In the genomic region with DNA sequence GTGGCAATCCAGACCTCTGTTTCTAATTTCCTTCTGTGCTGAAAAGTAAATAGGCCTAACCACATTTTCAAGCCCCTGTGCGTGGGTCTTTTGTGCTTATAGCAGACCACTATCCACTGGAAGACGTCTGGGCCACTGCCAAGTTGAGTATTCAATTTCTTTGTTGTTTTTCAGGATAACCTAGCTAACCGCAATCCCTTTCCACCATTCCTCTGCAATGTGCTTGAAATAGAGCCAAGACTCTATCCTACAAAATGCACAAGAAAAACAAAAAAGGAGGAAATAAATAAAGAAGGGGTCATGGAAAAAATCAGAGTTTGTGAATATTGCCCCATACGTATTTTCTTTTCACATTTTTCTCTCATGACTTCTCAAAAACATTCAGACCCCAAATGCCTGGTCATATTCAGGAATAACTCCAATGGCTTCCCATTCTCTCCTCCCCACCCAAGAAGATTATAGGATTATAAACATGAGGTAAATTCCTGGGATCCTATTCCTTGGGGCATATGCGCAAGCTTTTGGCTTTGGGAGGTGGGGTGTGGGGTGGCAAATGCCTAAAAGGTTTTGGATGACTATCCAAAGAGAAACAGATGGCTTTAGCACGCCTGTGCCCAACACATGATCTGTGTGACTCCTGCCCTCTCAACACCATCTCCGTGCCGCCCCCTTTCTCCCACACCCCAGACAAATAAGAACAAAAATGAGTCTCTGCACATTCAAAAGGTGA, we compare ENCODE assay signal across 15 cellular contexts.
DNase-seq lines count a peak whose midpoint lies in the region; ATAC-seq and TF ChIP-seq lines count a peak whose summit lies in the region.
"Had no signal": no experiment of that assay in that cellular context is flagged by ENCODE, and none has a peak within 500 bp of the region (broad histone marks: within the 10 kb centered on the region; RNA-seq: fewer than 3 reads in every experiment).

No MANE protein-coding gene starts in this region.

- no peaks in the 10 kb centered on the region for H4K20me1 ChIP-seq in mammary epithelial cell (ENCODE audit: insufficient read depth, low read length)

- CTCF ChIA-PET in MCF 10A (lab: Yijun Ruan, JAX) (interaction anchor here (0.6 to 0.7 kb wide), 3 partner anchors 9 to 18 kb away, joined by 3 to 4 read pairs (median 4); no protein-coding TSS in a partner anchor), mammary epithelial cell (lab: Charles Lee; ENCODE audit: low non-redundant PET) (no interaction called here)
- CTCF ChIA-PET in CD8-positive, alpha-beta memory T cell (lab: Charles Lee) = interaction anchor here (0.5 kb wide), 1 partner anchor 609 kb away, joined by 3 read pairs; no protein-coding TSS in a partner anchor

- no peaks in the 10 kb centered on the region for H3K36me3 ChIP-seq in mammary epithelial cell (ENCODE audit: insufficient read depth, low read length)
- no peaks in the 10 kb centered on the region for H3K36me3 ChIP-seq in RWPE2 (ENCODE audit: low read depth)
- H3K36me3 ChIP-seq in CD8-positive, alpha-beta memory T cell (ENCODE audit: insufficient read depth, low read length) = no peaks in the 10 kb centered on the region
- H3K36me3 ChIP-seq: ascending aorta, gastroesophageal sphincter, sigmoid colon had no signal

- H3K9me3 ChIP-seq in mammary epithelial cell (replicated peaks; ENCODE audit: insufficient read depth, low read length) (no peaks in the 10 kb centered on the region), RWPE2 (ENCODE audit: severe bottlenecking) (peaks cover 2% of the 10 kb centered on the region)
- no peaks in the 10 kb centered on the region for H3K9me3 ChIP-seq in CD8-positive, alpha-beta memory T cell (ENCODE audit: low read length)
- H3K9me3 ChIP-seq: ascending aorta, gastroesophageal sphincter, sigmoid colon had no signal

- WGBS in mammary epithelial cell (ENCODE audit: low coverage, missing lambda C conversion rate) = 95% methylated on average over 8 of the region's 8 CpGs

- no peak overlapping the region for H3K4me3 Mint-ChIP-seq in MCF 10A (ENCODE audit: unreplicated experiment)
- no peak overlapping the region for H3K4me3 Mint-ChIP-seq in CD8-positive, alpha-beta memory T cell
- H3K4me3 Mint-ChIP-seq: IgD-negative memory B cell had no signal

- no peaks in the 10 kb centered on the region for H3K27me3 ChIP-seq in mammary epithelial cell (ENCODE audit: insufficient read depth, low read length)
- H3K27me3 ChIP-seq in RWPE2 (ENCODE audit: insufficient read depth, poor library complexity, severe bottlenecking) = no peaks in the 10 kb centered on the region
- H3K27me3 ChIP-seq in CD8-positive, alpha-beta memory T cell (ENCODE audit: insufficient read depth, low read length, poor library complexity, severe bottlenecking) = no peaks in the 10 kb centered on the region
- H3K27me3 ChIP-seq: ascending aorta, gastroesophageal sphincter, sigmoid colon had no signal

- dilution Hi-C loops in mammary epithelial cell (cut with HindIII; ENCODE audit: low sequenced_read_pairs) = no loop called here

- no peaks in the 10 kb centered on the region for H3K79me2 ChIP-seq in mammary epithelial cell (ENCODE audit: insufficient read depth, low read length)

- H3K27ac ChIP-seq in mammary epithelial cell (ENCODE audit: insufficient read depth, low read depth, low read length) = no peak overlapping the region
- peak overlapping the region; percentile 20 for H3K27ac ChIP-seq in RWPE2 (ENCODE audit: poor library complexity, severe bottlenecking)
- no peak overlapping the region for H3K27ac ChIP-seq in CD8-positive, alpha-beta memory T cell (ENCODE audit: low read depth, low read length)
- H3K27ac ChIP-seq: ascending aorta, gastroesophageal sphincter, sigmoid colon had no signal

- H3K9me3 Mint-ChIP-seq in MCF 10A (ENCODE audit: unreplicated experiment) = no peaks in the 10 kb centered on the region
- peaks cover 0 to 4% (median 0%) of the 10 kb centered on the region in 5 donors for H3K9me3 Mint-ChIP-seq in CD8-positive, alpha-beta memory T cell

- DNase-seq in MCF 10A (ENCODE audit: unreplicated experiment) (peak; percentile 83), mammary epithelial cell (no peak), RWPE2 (ENCODE audit: low spot score) (no peak), fibroblast of villous mesenchyme (ENCODE audit: low read depth) (peak; percentile 65), NCI-H2081 (lab: John Stamatoyannopoulos, UW) (no peak), middle frontal gyrus (ENCODE audit: extremely low spot score, low spot score) (no peak), NCI-H1930 (lab: John Stamatoyannopoulos, UW) (no peak)
- DNase-seq in CD8-positive, alpha-beta memory T cell = no peak
- DNase-seq: NCI-H526 treated with DMSO at 0.1 percent for 48 hours; sigmoid colon; stimulated activated CD8-positive, alpha-beta memory T cell treated with anti-CD3 and anti-CD28 coated beads, Interleukin-4, amount 100 ng/mL, for 48 hours; T-helper 1 cell had no signal

- H2AFZ ChIP-seq in mammary epithelial cell (ENCODE audit: low read depth, low read length) = no peak overlapping the region

- ATAC-seq in RWPE2 (ENCODE audit: low read depth) = no peak

- no TSS peak for BruUV-seq in MCF 10A (replicated peaks; lab: Mats Ljungman, UMichigan)
- BruUV-seq in mammary epithelial cell (replicated peaks; lab: Mats Ljungman, UMichigan) = no TSS peak

- intact Hi-C loops in MCF 10A (cut with micrococcal nuclease) = no loop called here
- intact Hi-C loops in mammary epithelial cell (cut with micrococcal nuclease) = no loop called here

- H3K27me3 Mint-ChIP-seq in MCF 10A (ENCODE audit: insufficient read depth, unreplicated experiment) = no peaks in the 10 kb centered on the region
- H3K27me3 Mint-ChIP-seq in CD8-positive, alpha-beta memory T cell = peaks cover 6 to 67% of the 10 kb centered on the region in 2 donors

- no peak overlapping the region for H3K27ac Mint-ChIP-seq in MCF 10A (ENCODE audit: low read depth, unreplicated experiment)
- H3K27ac Mint-ChIP-seq in CD8-positive, alpha-beta memory T cell = no peak overlapping the region
- H3K27ac Mint-ChIP-seq: IgD-negative memory B cell had no signal

- no peak overlapping the region for H3K4me3 ChIP-seq in mammary epithelial cell (replicated peaks in 1 of 3; ENCODE audit: insufficient read depth in 1 of 3, low read depth in 2 of 3, low read length in 3 of 3)
- H3K4me3 ChIP-seq in RWPE2 (ENCODE audit: severe bottlenecking) = no peak overlapping the region
- H3K4me3 ChIP-seq in fibroblast of villous mesenchyme (ENCODE audit: low read depth, low read length) = no peak overlapping the region
- no peak overlapping the region for H3K4me3 ChIP-seq in CD8-positive, alpha-beta memory T cell (ENCODE audit: low read length)
- H3K4me3 ChIP-seq: ascending aorta, gastroesophageal sphincter, sigmoid colon had no signal

- TF ChIP-seq CTCF in MCF 10A (IDR thresholded peaks at IDR 0.05; ENCODE audit: unreplicated experiment) (no peak), mammary epithelial cell (conservative IDR thresholded peaks at IDR 0.05 in 1 of 2, IDR thresholded peaks at IDR 0.05 in 1 of 2; ENCODE audit: extremely low read depth in 1 of 2, insufficient read depth in 1 of 2, low read depth in 1 of 2, low read length in 2 of 2) (no peak), RWPE2 (IDR thresholded peaks at IDR 0.05; ENCODE audit: poor library complexity, severe bottlenecking) (no peak), fibroblast of villous mesenchyme (IDR thresholded peaks at IDR 0.05; ENCODE audit: insufficient read depth, low read depth, low read length) (no peak)

- no peaks in the 10 kb centered on the region for H3K36me3 Mint-ChIP-seq in MCF 10A (ENCODE audit: insufficient read depth, unreplicated experiment)
- no peaks in the 10 kb centered on the region for H3K36me3 Mint-ChIP-seq in CD8-positive, alpha-beta memory T cell
- H3K36me3 Mint-ChIP-seq: IgD-negative memory B cell had no signal

- H3K4me1 ChIP-seq in mammary epithelial cell (ENCODE audit: insufficient read depth, low read length) (peaks cover 12% of the 10 kb centered on the region), RWPE2 (ENCODE audit: insufficient read depth, poor library complexity, severe bottlenecking) (peaks cover 28% of the 10 kb centered on the region)
- no peaks in the 10 kb centered on the region for H3K4me1 ChIP-seq in CD8-positive, alpha-beta memory T cell (ENCODE audit: insufficient read depth, low read length)

- peaks cover 10% of the 10 kb centered on the region for H3K4me1 Mint-ChIP-seq in MCF 10A (ENCODE audit: insufficient read depth, unreplicated experiment)
- H3K4me1 Mint-ChIP-seq in CD8-positive, alpha-beta memory T cell = no peaks in the 10 kb centered on the region
- H3K4me1 Mint-ChIP-seq: IgD-negative memory B cell had no signal

- POLR2A ChIA-PET in MCF 10A (lab: Yijun Ruan, JAX) = no interaction called here
- POLR2A ChIA-PET in CD8-positive, alpha-beta memory T cell (lab: Charles Lee) = no interaction called here

- H3K9ac ChIP-seq in mammary epithelial cell (ENCODE audit: insufficient read depth, low read length) = no peak overlapping the region

- H3K4me2 ChIP-seq in mammary epithelial cell (ENCODE audit: insufficient read depth, low read depth, low read length) = no peak overlapping the region

- in situ Hi-C loops in mammary epithelial cell (cut with MboI; ENCODE audit: low sequenced_read_pairs in 2 of 2) = no loop called here

Comparison
In these comparisons a context has a peak if more than half of its experiments do, and no peak if none do; other contexts are left out.
1. DNase-seq: peak in MCF 10A (single experiment) and fibroblast of villous mesenchyme (single experiment); none in mammary epithelial cell (single experiment), RWPE2 (single experiment), NCI-H2081 (0 of 2), middle frontal gyrus (single experiment), NCI-H1930 (0 of 2) and CD8-positive, alpha-beta memory T cell (0 of 5).